In the genomic region with DNA sequence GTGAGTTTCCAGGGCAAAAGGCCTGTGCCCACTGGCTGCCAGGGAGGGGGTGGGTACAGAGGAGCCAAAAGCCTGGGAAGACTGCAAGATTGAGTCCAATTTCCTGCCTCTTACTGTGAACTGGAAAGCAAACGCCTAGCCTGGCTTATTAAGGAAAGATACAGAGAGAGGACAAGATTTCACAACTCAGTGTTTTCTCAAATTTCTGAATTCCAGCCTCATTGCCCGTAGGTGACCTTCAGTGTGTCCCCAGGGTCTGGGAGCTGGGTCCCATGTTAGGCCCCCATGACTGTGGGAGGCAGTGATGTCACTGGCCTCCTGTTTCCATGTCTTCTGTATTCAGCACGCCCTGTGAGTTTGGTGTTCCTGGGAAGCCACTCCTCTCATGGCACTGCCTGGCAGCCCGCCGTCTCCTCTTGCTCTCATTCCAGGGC, we compare ENCODE assay signal across 24 cellular contexts.
DNase-seq lines count a peak whose midpoint lies in the region; ATAC-seq, FAIRE-seq and TF ChIP-seq lines count a peak whose summit lies in the region.
"Had no signal": no experiment of that assay in that cellular context is flagged by ENCODE, and none has a peak within 500 bp of the region (broad histone marks: within the 10 kb centered on the region; RNA-seq: fewer than 3 reads in every experiment).

No MANE protein-coding gene starts in this region.

- TF ChIP-seq RAD21 in H1 (IDR thresholded peaks at IDR 0.05 in 1 of 2, conservative IDR thresholded peaks at IDR 0.05 in 1 of 2; ENCODE audit: low read depth in 2 of 2, low read length in 2 of 2), result no peak

- H4K91ac ChIP-seq in H1 (replicated peaks; ENCODE audit: insufficient read length, low read length) (no peak overlapping the region), trophoblast cell (ENCODE audit: low read depth, low read length) (peak overlapping the region; percentile 68)

- no peaks in the 10 kb centered on the region for H3K79me2 ChIP-seq in GM23338 (replicated peaks; ENCODE audit: insufficient read depth)
- H3K79me2 ChIP-seq in H1 (ENCODE audit: control insufficient read depth in 1 of 2, insufficient read depth in 2 of 2, low read length in 2 of 2), result no peaks in the 10 kb centered on the region
- peaks cover 5% of the 10 kb centered on the region for H3K79me2 ChIP-seq in trophoblast cell (ENCODE audit: control insufficient read depth, insufficient read depth, low read length, poor library complexity)

- H3K18ac ChIP-seq in H1 (ENCODE audit: extremely low read depth, low read length) (no peak overlapping the region), trophoblast cell (ENCODE audit: low read length) (no peak overlapping the region)

- TF ChIP-seq CTCF in GM23338 (conservative IDR thresholded peaks at IDR 0.05; ENCODE audit: low read depth in 2 of 2) (no peak), ascending aorta (IDR thresholded peaks at IDR 0.05) (no peak), H1 (IDR thresholded peaks at IDR 0.05; ENCODE audit: control extremely low read depth in 1 of 3, insufficient read depth in 1 of 3, low read depth in 1 of 3, low read length in 3 of 3) (no peak), progenitor cell of endocrine pancreas (IDR thresholded peaks at IDR 0.05; ENCODE audit: unreplicated experiment) (no peak)
- TF ChIP-seq CTCF in CD8-positive, alpha-beta T cell (IDR thresholded peaks at IDR 0.05), result no peak

- H2BK12ac ChIP-seq in H1 (ENCODE audit: low read depth, low read length) (no peak overlapping the region), trophoblast cell (ENCODE audit: low read length) (peak overlapping the region; percentile 33)

- H3K4me3 Mint-ChIP-seq in GM23338 (no peak overlapping the region), progenitor cell of endocrine pancreas (ENCODE audit: low read depth) (no peak overlapping the region)
- H3K4me3 Mint-ChIP-seq in CD8-positive, alpha-beta T cell, result no peak overlapping the region
- H3K4me3 Mint-ChIP-seq: CD14-positive monocyte had no signal

- H4K20me1 ChIP-seq in GM23338 (replicated peaks; ENCODE audit: insufficient read depth) (no peaks in the 10 kb centered on the region), H1 (replicated peaks in 1 of 2; ENCODE audit: control insufficient read depth in 1 of 2, insufficient read depth in 2 of 2, low read length in 2 of 2) (no peaks in the 10 kb centered on the region)

- H2AK5ac ChIP-seq in H1 (ENCODE audit: low read depth, low read length), result no peak overlapping the region
- peak overlapping the region; percentile 23 for H2AK5ac ChIP-seq in trophoblast cell (ENCODE audit: low read length)

- intact Hi-C loops in ascending aorta (cut with DNase I), result no loop called here
- intact Hi-C loops in CD8-positive, alpha-beta T cell (cut with DNase I, micrococcal nuclease), result no loop called here

- H2BK120ac ChIP-seq in H1 (replicated peaks; ENCODE audit: low read depth, low read length), result no peak overlapping the region
- peak overlapping the region; percentile 54 for H2BK120ac ChIP-seq in trophoblast cell (ENCODE audit: insufficient read depth, low read length, poor library complexity)

- no peaks in the 10 kb centered on the region for H3K23me2 ChIP-seq in H1 (ENCODE audit: low read depth, low read length)

- no peak overlapping the region for H2BK15ac ChIP-seq in H1 (ENCODE audit: low read length)

- 85% methylated on average over 5 of the region's 5 CpGs; no CpG with 5 or more reads in 1 of the 2 experiments for WGBS in H1 (ENCODE audit: extremely low coverage in 1 of 2, insufficient coverage in 1 of 2, insufficient read length in 1 of 2, insufficient replicate concordance in 2 of 2, low coverage in 1 of 2, low lambda C conversion rate in 2 of 2, missing lambda C conversion rate in 1 of 2), 2 experiments
- WGBS in trophoblast cell (ENCODE audit: extremely low coverage, insufficient coverage, insufficient read length), result no CpG with 5 or more reads among the region's 5 CpGs

- H3K27ac ChIP-seq in GM23338 (ENCODE audit: low read depth), result no peak overlapping the region
- H3K27ac ChIP-seq in ascending aorta, result peak overlapping the region; percentile 60 to 89
- H3K27ac ChIP-seq in H1 (ENCODE audit: low read depth, low read length), result no peak overlapping the region
- H3K27ac ChIP-seq in trophoblast cell (ENCODE audit: low read depth, low read length), result no peak overlapping the region
- H3K27ac ChIP-seq in CD8-positive, alpha-beta T cell (ENCODE audit: low read depth, low read length), result no peak overlapping the region

- no peak overlapping the region for H3K14ac ChIP-seq in H1 (ENCODE audit: insufficient read length)
- H3K14ac ChIP-seq in trophoblast cell (ENCODE audit: low read length), result peak overlapping the region; percentile 66

- H3K36me3 ChIP-seq in GM23338 (ENCODE audit: insufficient read depth), result no peaks in the 10 kb centered on the region
- no peaks in the 10 kb centered on the region for H3K36me3 ChIP-seq in ascending aorta
- H3K36me3 ChIP-seq in H1 (ENCODE audit: control insufficient read depth in 2 of 4, insufficient read depth in 4 of 4, low read length in 3 of 4), result no peaks in the 10 kb centered on the region
- no peaks in the 10 kb centered on the region for H3K36me3 ChIP-seq in trophoblast cell (ENCODE audit: control insufficient read depth in 1 of 2, insufficient read depth in 2 of 2, low read length in 2 of 2)
- H3K36me3 ChIP-seq in CD8-positive, alpha-beta T cell (ENCODE audit: insufficient read depth, low read length), result no peaks in the 10 kb centered on the region
- H3K36me3 ChIP-seq: BE2C had no signal

- H3F3A ChIP-seq in GM23338 (replicated peaks; ENCODE audit: low read depth), result no peaks in the 10 kb centered on the region; the same call in 1 of the 2 replicates

- H3K23ac ChIP-seq in H1 (ENCODE audit: insufficient read length), result no peak overlapping the region
- no peak overlapping the region for H3K23ac ChIP-seq in trophoblast cell (ENCODE audit: low read length)

- no peak for ATAC-seq in GM23338
- no peak for ATAC-seq in CD8-positive, alpha-beta T cell

- no peak overlapping the region; a peak in 1 of 7 replicates for H3K9ac ChIP-seq in H1 (replicated peaks in 1 of 4; ENCODE audit: extremely low read depth in 1 of 4, low read depth in 3 of 4, low read length in 3 of 4)
- H3K9ac ChIP-seq in trophoblast cell (ENCODE audit: low read length), result no peak overlapping the region

- H3K36me3 Mint-ChIP-seq in GM23338 (ENCODE audit: low read depth) (no peaks in the 10 kb centered on the region), progenitor cell of endocrine pancreas (ENCODE audit: insufficient read depth) (no peaks in the 10 kb centered on the region)
- H3K36me3 Mint-ChIP-seq in CD8-positive, alpha-beta T cell, result no peaks in the 10 kb centered on the region
- H3K36me3 Mint-ChIP-seq: CD14-positive monocyte had no signal

- POLR2A ChIA-PET in H1 (lab: Charles Lee; ENCODE audit: partially characterized antibody), result no interaction called here
- POLR2A ChIA-PET in CD8-positive, alpha-beta T cell (lab: Charles Lee), result no interaction called here

- TF ChIP-seq EP300 in H1 (IDR thresholded peaks at IDR 0.05; ENCODE audit: borderline replicate concordance in 1 of 2, low read depth in 2 of 2, low read length in 2 of 2), result no peak

- H3K9me3 ChIP-seq in ascending aorta, result peaks cover 0 to 11% of the 10 kb centered on the region in 2 donors
- no peaks in the 10 kb centered on the region for H3K9me3 ChIP-seq in H1 (ENCODE audit: insufficient read depth in 2 of 2, low read depth in 1 of 2, low read length in 1 of 2)
- no peaks in the 10 kb centered on the region for H3K9me3 ChIP-seq in trophoblast cell (ENCODE audit: insufficient read depth, low read depth, low read length)
- H3K9me3 ChIP-seq in CD8-positive, alpha-beta T cell (ENCODE audit: low read length), result no peaks in the 10 kb centered on the region
- H3K9me3 ChIP-seq: BE2C had no signal

- peaks cover 29% of the 10 kb centered on the region for H3K4me1 ChIP-seq in GM23338 (ENCODE audit: insufficient read depth)
- peaks cover 0 to 13% of the 10 kb centered on the region in 2 donors for H3K4me1 ChIP-seq in ascending aorta
- H3K4me1 ChIP-seq in H1 (replicated peaks in 1 of 4; ENCODE audit: control insufficient read depth in 3 of 4, insufficient read depth in 4 of 4, low read length in 3 of 4), result peaks cover 2 to 10% (median 6%) of the 10 kb centered on the region in 4 experiments; a peak in 6 of 7 replicates
- H3K4me1 ChIP-seq in trophoblast cell (ENCODE audit: control insufficient read depth in 1 of 2, insufficient read depth in 2 of 2, low read length in 2 of 2), result peaks cover 20 to 35% of the 10 kb centered on the region in 2 experiments
- H3K4me1 ChIP-seq in CD8-positive, alpha-beta T cell (ENCODE audit: insufficient read depth, low read length), result no peaks in the 10 kb centered on the region
- H3K4me1 ChIP-seq: BE2C had no signal

- H4K8ac ChIP-seq in H1 (ENCODE audit: extremely low read depth, insufficient read depth, low read length), result no peak overlapping the region
- no peak overlapping the region for H4K8ac ChIP-seq in trophoblast cell (ENCODE audit: low read depth, low read length)

- H3K56ac ChIP-seq in H1 (replicated peaks; ENCODE audit: insufficient read length, low read depth, low read length), result no peak overlapping the region

- H4K12ac ChIP-seq in trophoblast cell (ENCODE audit: low read depth, low read length), result no peak overlapping the region

- H3K4ac ChIP-seq in H1 (replicated peaks; ENCODE audit: insufficient read length, low read depth, low read length) (no peak overlapping the region), trophoblast cell (ENCODE audit: low read depth, low read length) (peak overlapping the region; percentile 37)

- DNase-seq in GM23338 (ENCODE audit: low spot score), result no peak
- peak; percentile 62 to 86 for DNase-seq in ascending aorta (ENCODE audit: low spot score in 2 of 2)
- no peak for DNase-seq in H1 (ENCODE audit: low read depth in 1 of 2, low spot score in 2 of 2)
- peak; percentile 59 to 76 for DNase-seq in trophoblast cell
- no peak for DNase-seq in progenitor cell of endocrine pancreas (ENCODE audit: low spot score, unreplicated experiment)
- DNase-seq in islet precursor cell, result no peak
- no peak for DNase-seq in CD8-positive, alpha-beta T cell
- no peak for DNase-seq in NCI-H1930 (lab: John Stamatoyannopoulos, UW)
- DNase-seq: 8988T, ACHN, BE2C, Calu3, DMS79 treated with DMSO at 0.1 percent for 48 hours, GF-D8, H7, Karpas-422, NCI-H1105, NCI-H1436 treated with DMSO at 0.1 percent for 48 hours, NCI-H187 treated with DMSO at 0.1 percent for 48 hours, NCI-H526 treated with DMSO at 0.1 percent for 48 hours, RPMI8226, SHP77 treated with DMSO at 0.1 percent for 48 hours had no signal

- no peak overlapping the region for H2BK5ac ChIP-seq in H1 (ENCODE audit: low read depth, low read length)
- peak overlapping the region; percentile 55 for H2BK5ac ChIP-seq in trophoblast cell (ENCODE audit: low read depth, low read length, poor library complexity)

- H3K4me3 ChIP-seq in GM23338, result no peak overlapping the region
- no peak overlapping the region for H3K4me3 ChIP-seq in ascending aorta
- H3K4me3 ChIP-seq in H1 (ENCODE audit: extremely low read depth in 1 of 4, insufficient read depth in 2 of 4, low read depth in 3 of 4, low read length in 4 of 4), result no peak overlapping the region
- no peak overlapping the region for H3K4me3 ChIP-seq in trophoblast cell (ENCODE audit: low read depth, low read length)
- no peak overlapping the region for H3K4me3 ChIP-seq in CD8-positive, alpha-beta T cell (ENCODE audit: low read depth, low read length)

- no peak for TF ChIP-seq POLR2A in H1 (IDR thresholded peaks at IDR 0.05; ENCODE audit: control extremely low read depth in 1 of 2, low read depth in 2 of 2, low read length in 2 of 2)

- H2AFZ ChIP-seq in GM23338 (peak overlapping the region; percentile 53; the same call in 1 of the 2 replicates), H1 (ENCODE audit: low read length) (0 out of 2 replicates have a peak overlapping the region, but pooled peaks have one; percentile 7), trophoblast cell (ENCODE audit: insufficient read depth, low read length, poor library complexity) (no peak overlapping the region)

- H3K4me2 ChIP-seq in GM23338, result no peak overlapping the region
- no peak overlapping the region for H3K4me2 ChIP-seq in H1 (ENCODE audit: insufficient read depth in 1 of 2, low read depth in 2 of 2, low read length in 2 of 2)
- no peak overlapping the region for H3K4me2 ChIP-seq in trophoblast cell (ENCODE audit: low read length)

- H3K9me2 ChIP-seq in GM23338 (ENCODE audit: insufficient read depth), result peaks cover 17% of the 10 kb centered on the region; the same call in 1 of the 2 replicates

- no peak overlapping the region for H4K5ac ChIP-seq in H1 (ENCODE audit: insufficient read length, low read depth, low read length)

- no peak overlapping the region for H2BK20ac ChIP-seq in H1 (ENCODE audit: low read length)

- CTCF ChIA-PET in H1 (lab: Charles Lee; ENCODE audit: partially characterized antibody), result interaction anchor here (1.1 to 1.4 kb wide), 3 partner anchors 9 to 44 kb away, joined by 3 to 6 read pairs (median 4); no protein-coding TSS in a partner anchor
- CTCF ChIA-PET in CD8-positive, alpha-beta T cell (lab: Charles Lee), result no interaction called here

- H3K9me3 Mint-ChIP-seq in GM23338, result no peaks in the 10 kb centered on the region
- no peaks in the 10 kb centered on the region for H3K9me3 Mint-ChIP-seq in progenitor cell of endocrine pancreas (ENCODE audit: low read depth)
- no peaks in the 10 kb centered on the region for H3K9me3 Mint-ChIP-seq in CD8-positive, alpha-beta T cell

- H3K27ac Mint-ChIP-seq in GM23338 (no peak overlapping the region), progenitor cell of endocrine pancreas (no peak overlapping the region)
- no peak overlapping the region for H3K27ac Mint-ChIP-seq in CD8-positive, alpha-beta T cell
- H3K27ac Mint-ChIP-seq: CD14-positive monocyte had no signal

- H3K4me1 Mint-ChIP-seq in GM23338, result peaks cover 35% of the 10 kb centered on the region
- H3K4me1 Mint-ChIP-seq in progenitor cell of endocrine pancreas (ENCODE audit: low read depth), result no peaks in the 10 kb centered on the region
- no peaks in the 10 kb centered on the region for H3K4me1 Mint-ChIP-seq in CD8-positive, alpha-beta T cell (ENCODE audit: low read depth)
- H3K4me1 Mint-ChIP-seq: CD14-positive monocyte had no signal

- H3K27me3 Mint-ChIP-seq in GM23338 (ENCODE audit: insufficient read depth, low read depth, poor library complexity) (peaks cover 4% of the 10 kb centered on the region), progenitor cell of endocrine pancreas (peaks cover 47% of the 10 kb centered on the region)
- H3K27me3 Mint-ChIP-seq in CD8-positive, alpha-beta T cell (ENCODE audit: low read depth), result peaks cover 7% of the 10 kb centered on the region

- no peak for FAIRE-seq in H1 (lab: Jason Lieb, UNC)
- FAIRE-seq: GM12891 had no signal

- H3K27me3 ChIP-seq in GM23338 (ENCODE audit: insufficient read depth) (no peaks in the 10 kb centered on the region), ascending aorta (no peaks in the 10 kb centered on the region), H1 (replicated peaks in 1 of 4; ENCODE audit: control insufficient read depth in 3 of 4, extremely low read depth in 1 of 4, insufficient read depth in 3 of 4, low read length in 3 of 4) (no peaks in the 10 kb centered on the region; a peak in 1 of 7 replicates), trophoblast cell (ENCODE audit: insufficient read depth, low read length) (no peaks in the 10 kb centered on the region)
- H3K27me3 ChIP-seq in CD8-positive, alpha-beta T cell (ENCODE audit: insufficient read depth, low read length), result no peaks in the 10 kb centered on the region
- H3K27me3 ChIP-seq: BE2C had no signal

- H3K79me1 ChIP-seq in H1 (ENCODE audit: low read depth, low read length) (no peaks in the 10 kb centered on the region), trophoblast cell (ENCODE audit: low read length) (peaks cover 21% of the 10 kb centered on the region)

Comparison
In these comparisons a context has a peak if more than half of its experiments do, and no peak if none do; other contexts are left out.
1. DNase-seq: peak in ascending aorta (2 of 2) and trophoblast cell (2 of 2); none in GM23338 (single experiment), H1 (0 of 2), progenitor cell of endocrine pancreas (single experiment), islet precursor cell (single experiment), CD8-positive, alpha-beta T cell (0 of 7) and NCI-H1930 (0 of 2).
2. H3K27ac ChIP-seq: peak in ascending aorta (2 of 2); none in GM23338 (single experiment), H1 (single experiment), trophoblast cell (single experiment) and CD8-positive, alpha-beta T cell (single experiment).